In the genomic region with DNA sequence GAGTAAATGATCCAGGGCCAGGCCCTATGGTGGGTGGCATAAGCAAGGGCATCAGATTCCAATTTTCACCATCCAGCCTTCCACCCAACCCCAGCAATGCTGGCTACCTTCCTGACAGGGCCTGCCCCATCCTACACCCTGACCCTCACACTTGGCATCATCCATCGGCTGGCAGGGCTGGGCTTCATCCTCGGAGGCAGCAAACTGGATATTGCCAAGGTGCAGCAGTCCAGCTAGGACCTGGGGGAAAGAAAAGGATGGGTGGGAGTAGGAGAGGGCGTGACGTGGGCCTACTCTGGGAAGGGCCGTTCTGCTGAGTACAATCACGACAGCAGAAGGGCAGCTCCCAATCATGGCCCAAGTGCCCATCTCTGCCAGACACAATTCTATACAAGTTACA, we compare ENCODE assay signal across 15 cellular contexts. TPM values are rescaled to one million over a fixed set of nuclear protein-coding genes. Genes with fewer than 3 reads are reported as not detected.
A peak's percentile ranks its signal among the peaks of the same experiment; 100 is the strongest.
DNase-seq lines count a peak whose midpoint lies in the region; ATAC-seq lines count a peak whose summit lies in the region.
"Had no signal": no experiment of that assay in that cellular context is flagged by ENCODE, and none has a peak within 500 bp of the region (broad histone marks: within the 10 kb centered on the region; RNA-seq: fewer than 3 reads in every experiment).

No MANE protein-coding gene starts in this region.

- no peak overlapping the region for H3K4me3 Mint-ChIP-seq in activated CD8-positive, alpha-beta memory T cell treated with anti-CD3 and anti-CD28 coated beads, Interleukin-2, amount 10 ng/mL, durations not matched to agents 7 days and 5 days
- H3K4me3 Mint-ChIP-seq: B cell; CD4-positive, CD25-positive, alpha-beta regulatory T cell; CD8-positive, alpha-beta memory T cell had no signal

- H3K4me1 Mint-ChIP-seq in activated CD8-positive, alpha-beta memory T cell treated with anti-CD3 and anti-CD28 coated beads, Interleukin-2, amount 10 ng/mL, durations not matched to agents 7 days and 5 days = no peaks in the 10 kb centered on the region
- H3K4me1 Mint-ChIP-seq: B cell; CD4-positive, CD25-positive, alpha-beta regulatory T cell; CD8-positive, alpha-beta memory T cell had no signal

- ATAC-seq in activated CD8-positive, alpha-beta memory T cell treated with anti-CD3 and anti-CD28 coated beads, Interleukin-2, amount 10 ng/mL, durations not matched to agents 7 days and 5 days = no peak
- no peak for ATAC-seq in HG03196 (IDR thresholded peaks at IDR 0.05; ENCODE audit: unreplicated experiment)

- CTCF ChIA-PET in activated CD8-positive, alpha-beta memory T cell treated with anti-CD3 and anti-CD28 coated beads, Interleukin-2, amount 10 ng/mL, durations not matched to agents 7 days and 5 days (lab: Charles Lee) = no interaction called here

- no peaks in the 10 kb centered on the region for H3K27me3 Mint-ChIP-seq in activated CD8-positive, alpha-beta memory T cell treated with anti-CD3 and anti-CD28 coated beads, Interleukin-2, amount 10 ng/mL, durations not matched to agents 7 days and 5 days
- H3K27me3 Mint-ChIP-seq: B cell; CD4-positive, CD25-positive, alpha-beta regulatory T cell had no signal

- peaks cover 13% of the 10 kb centered on the region for H3K36me3 Mint-ChIP-seq in activated CD8-positive, alpha-beta memory T cell treated with anti-CD3 and anti-CD28 coated beads, Interleukin-2, amount 10 ng/mL, durations not matched to agents 7 days and 5 days

- H3K27ac Mint-ChIP-seq in activated CD8-positive, alpha-beta memory T cell treated with anti-CD3 and anti-CD28 coated beads, Interleukin-2, amount 10 ng/mL, durations not matched to agents 7 days and 5 days = no peak overlapping the region
- H3K27ac Mint-ChIP-seq: B cell; CD8-positive, alpha-beta memory T cell had no signal

- DNase-seq in activated CD8-positive, alpha-beta memory T cell treated with anti-CD3 and anti-CD28 coated beads, Interleukin-2, amount 50 U/mL, for 48 hours = peak; percentile 42
- no peak for DNase-seq in activated CD8-positive, alpha-beta memory T cell treated with anti-CD3 and anti-CD28 coated beads, Interleukin-2, amount 10 ng/mL, durations not matched to agents 7 days and 5 days
- DNase-seq in D341Med (ENCODE audit: low spot score) (peak; percentile 32), mesenteric fat pad (ENCODE audit: low spot score) (peak; percentile 87), NCI-H1694 (lab: John Stamatoyannopoulos, UW) (no peak), T-helper 2 cell (no peak)
- DNase-seq: 8988T; CD4-positive, CD25-positive, alpha-beta regulatory T cell; CD8-positive, alpha-beta memory T cell; COR-L47; DMS79; GDM1; GM23248 had no signal

- no peaks in the 10 kb centered on the region for H3K9me3 Mint-ChIP-seq in activated CD8-positive, alpha-beta memory T cell treated with anti-CD3 and anti-CD28 coated beads, Interleukin-2, amount 10 ng/mL, durations not matched to agents 7 days and 5 days (ENCODE audit: low read depth)
- H3K9me3 Mint-ChIP-seq: CD4-positive, CD25-positive, alpha-beta regulatory T cell; CD8-positive, alpha-beta memory T cell had no signal

RNA-seq across cellular contexts. Expression of gene MYO19, which starts 23.5 kb away (rescaled TPM):
- total RNA-seq in activated CD8-positive, alpha-beta memory T cell treated with anti-CD3 and anti-CD28 coated beads, Interleukin-2, amount 10 ng/mL, durations not matched to agents 7 days and 5 days = 100 to 1,000 TPM; 140 to 161 TPM
- total RNA-seq in mesenteric fat pad = 46.8 TPM

RNA-seq across cellular contexts. Expression of gene PIGW, which starts 23.6 kb away (rescaled TPM):
- 10 to 100 TPM in 1 of 2 experiments, 1 to 10 TPM in 1; 9.6 to 17.4 TPM for total RNA-seq in activated CD8-positive, alpha-beta memory T cell treated with anti-CD3 and anti-CD28 coated beads, Interleukin-2, amount 10 ng/mL, durations not matched to agents 7 days and 5 days
- total RNA-seq in mesenteric fat pad = 8.9 TPM

RNA-seq across cellular contexts. Expression of gene ZNHIT3, which starts 24.7 kb away (rescaled TPM):
- total RNA-seq in activated CD8-positive, alpha-beta memory T cell treated with anti-CD3 and anti-CD28 coated beads, Interleukin-2, amount 10 ng/mL, durations not matched to agents 7 days and 5 days = 10 to 100 TPM; 34.3 to 45.8 TPM
- total RNA-seq in mesenteric fat pad = 19.1 TPM

RNA-seq across cellular contexts. Expression of gene GGNBP2, which starts 33.5 kb away (rescaled TPM):
- total RNA-seq in activated CD8-positive, alpha-beta memory T cell treated with anti-CD3 and anti-CD28 coated beads, Interleukin-2, amount 10 ng/mL, durations not matched to agents 7 days and 5 days = 100 to 1,000 TPM in 1 of 2 experiments, 10 to 100 TPM in 1; 96.5 to 113 TPM
- total RNA-seq in mesenteric fat pad = 75.4 TPM

Comparison
In these comparisons a context has a peak if more than half of its experiments do, and no peak if none do; other contexts are left out.
1. DNase-seq: peak in activated CD8-positive, alpha-beta memory T cell treated with anti-CD3 and anti-CD28 coated beads, Interleukin-2, amount 50 U/mL, for 48 hours (single experiment), D341Med (single experiment) and mesenteric fat pad (single experiment); none in activated CD8-positive, alpha-beta memory T cell treated with anti-CD3 and anti-CD28 coated beads, Interleukin-2, amount 10 ng/mL, durations not matched to agents 7 days and 5 days (single experiment), NCI-H1694 (single experiment) and T-helper 2 cell (0 of 5).